11 cellular contexts compared by ENCODE assay signal in genomic region chr12:116136340-116136739, GRCh38.
DNase-seq lines count a peak whose midpoint lies in the region; ATAC-seq, FAIRE-seq and TF ChIP-seq lines count a peak whose summit lies in the region.
"Had no signal": no experiment of that assay in that cellular context is flagged by ENCODE, and none has a peak within 500 bp of the region (broad histone marks: within the 10 kb centered on the region; RNA-seq: fewer than 3 reads in every experiment).

No MANE protein-coding gene starts in this region.

- CTCF ChIA-PET in CD4-positive, alpha-beta memory T cell (lab: Charles Lee; ENCODE audit: partially characterized antibody), result interaction anchor here (1.8 kb wide), 1 partner anchor 573 kb away, joined by 4 read pairs; no protein-coding TSS in a partner anchor

- no peaks in the 10 kb centered on the region for H3F3A ChIP-seq in Loucy (ENCODE audit: low read depth)

- H3K36me3 Mint-ChIP-seq in CD4-positive, alpha-beta memory T cell, result peaks cover 0 to 2% of the 10 kb centered on the region in 2 donors
- peaks cover 2% of the 10 kb centered on the region for H3K36me3 Mint-ChIP-seq in activated naive CD8-positive, alpha-beta T cell
- H3K36me3 Mint-ChIP-seq in memory B cell, result no peaks in the 10 kb centered on the region

- no peak for DNase-seq in CD4-positive, alpha-beta memory T cell
- no peak for DNase-seq in memory B cell (ENCODE audit: low spot score in 2 of 2)
- DNase-seq in NCI-H2196 (lab: John Stamatoyannopoulos, UW; ENCODE audit: unreplicated experiment), result no peak
- no peak for DNase-seq in kidney
- no peak for DNase-seq in HuH-7 (ENCODE audit: low spot score)
- no peak for DNase-seq in effector CD8-positive, alpha-beta T cell (lab: John Stamatoyannopoulos, UW)
- DNase-seq: effector memory CD4-positive, alpha-beta T cell; upper lobe of right lung had no signal

- peaks cover 90% of the 10 kb centered on the region for H3K79me2 ChIP-seq in Loucy (ENCODE audit: insufficient read depth, low read length)

- peak overlapping the region in 2 of 8 donors; percentile 15 to 36 for H3K4me3 Mint-ChIP-seq in CD4-positive, alpha-beta memory T cell
- H3K4me3 Mint-ChIP-seq in activated naive CD8-positive, alpha-beta T cell, result peak overlapping the region; percentile 67
- H3K4me3 Mint-ChIP-seq in memory B cell, result no peak overlapping the region

- no peaks in the 10 kb centered on the region for H3K9me2 ChIP-seq in Loucy (replicated peaks; ENCODE audit: low read depth, low read length)

- H3K9me3 ChIP-seq in CD4-positive, alpha-beta memory T cell (ENCODE audit: control insufficient read depth in 1 of 2, low read length in 2 of 2), result no peaks in the 10 kb centered on the region
- H3K9me3 ChIP-seq in Loucy (ENCODE audit: insufficient read depth, low read depth, low read length) (no peaks in the 10 kb centered on the region), kidney (ENCODE audit: control insufficient read depth in 1 of 2, low read length in 2 of 2) (no peaks in the 10 kb centered on the region)
- H3K9me3 ChIP-seq: upper lobe of right lung had no signal

- peaks cover 14% of the 10 kb centered on the region for H4K20me1 ChIP-seq in Loucy (ENCODE audit: insufficient read depth, low read length, poor library complexity, severe bottlenecking)

- peak overlapping the region in 4 of 7 donors; percentile 5 to 57 (median 22) for H3K27ac Mint-ChIP-seq in CD4-positive, alpha-beta memory T cell
- H3K27ac Mint-ChIP-seq in activated naive CD8-positive, alpha-beta T cell, result peak overlapping the region; percentile 86
- H3K27ac Mint-ChIP-seq in memory B cell, result peak overlapping the region; percentile 69

- H3K9me3 Mint-ChIP-seq in CD4-positive, alpha-beta memory T cell, result no peaks in the 10 kb centered on the region
- H3K9me3 Mint-ChIP-seq in activated naive CD8-positive, alpha-beta T cell (ENCODE audit: low read depth), result no peaks in the 10 kb centered on the region
- H3K9me3 Mint-ChIP-seq in memory B cell, result no peaks in the 10 kb centered on the region

- no peak overlapping the region for H3K4me3 ChIP-seq in CD4-positive, alpha-beta memory T cell (ENCODE audit: low read length in 2 of 2)
- H3K4me3 ChIP-seq in Loucy (ENCODE audit: low read length, poor library complexity, severe bottlenecking), result peak overlapping the region; percentile 10
- no peak overlapping the region for H3K4me3 ChIP-seq in kidney (ENCODE audit: low read length in 2 of 2)
- H3K4me3 ChIP-seq: SK-N-MC, upper lobe of right lung had no signal

- H3K4me2 ChIP-seq in Loucy (ENCODE audit: low read depth, low read length, poor library complexity, severe bottlenecking), result peak overlapping the region; percentile 56

- H3K27ac ChIP-seq in CD4-positive, alpha-beta memory T cell (ENCODE audit: low read depth, low read length), result no peak overlapping the region
- H3K27ac ChIP-seq in kidney (ENCODE audit: low read depth in 2 of 2, low read length in 2 of 2), result no peak overlapping the region
- H3K27ac ChIP-seq: SK-N-MC, upper lobe of right lung had no signal

- no peaks in the 10 kb centered on the region for H3K27me3 ChIP-seq in CD4-positive, alpha-beta memory T cell (ENCODE audit: insufficient read depth, low read length)
- H3K27me3 ChIP-seq in Loucy (ENCODE audit: insufficient read depth, low read length, poor library complexity, severe bottlenecking), result no peaks in the 10 kb centered on the region
- H3K27me3 ChIP-seq: upper lobe of right lung had no signal

- H3K4me1 Mint-ChIP-seq in CD4-positive, alpha-beta memory T cell, result peaks cover 43 to 72% (median 60%) of the 10 kb centered on the region in 4 donors
- peaks cover 75% of the 10 kb centered on the region for H3K4me1 Mint-ChIP-seq in activated naive CD8-positive, alpha-beta T cell (ENCODE audit: low read depth)
- peaks cover 42% of the 10 kb centered on the region for H3K4me1 Mint-ChIP-seq in memory B cell

- H2AFZ ChIP-seq in Loucy (ENCODE audit: low read length), result no peak overlapping the region

- FAIRE-seq in kidney (lab: Jason Lieb, UNC), result no peak

- peaks cover 45% of the 10 kb centered on the region for H3K4me1 ChIP-seq in CD4-positive, alpha-beta memory T cell (ENCODE audit: insufficient read depth, low read length)
- H3K4me1 ChIP-seq in Loucy (ENCODE audit: insufficient read depth, low read length, poor library complexity, severe bottlenecking) (peaks cover 43% of the 10 kb centered on the region), kidney (ENCODE audit: control insufficient read depth in 1 of 2, insufficient read depth in 1 of 2, low read depth in 1 of 2, low read length in 2 of 2) (peaks cover 6 to 9% of the 10 kb centered on the region in 2 donors)

- intact Hi-C loops in CD4-positive, alpha-beta memory T cell (cut with micrococcal nuclease), result no loop called here
- intact Hi-C loops in kidney (cut with DNase I), result no loop called here

- POLR2A ChIA-PET in CD4-positive, alpha-beta memory T cell (lab: Charles Lee; ENCODE audit: partially characterized antibody), result no interaction called here

- TF ChIP-seq CTCF in Loucy (conservative IDR thresholded peaks at IDR 0.05; ENCODE audit: low read length) (no peak), kidney (IDR thresholded peaks at IDR 0.05; ENCODE audit: borderline replicate concordance, extremely low read depth, insufficient read depth) (no peak)

- no peak for ATAC-seq in memory B cell (ENCODE audit: low read depth)
- ATAC-seq: upper lobe of right lung had no signal

- no peaks in the 10 kb centered on the region for H3K36me3 ChIP-seq in CD4-positive, alpha-beta memory T cell (ENCODE audit: insufficient read depth, low read length)
- H3K36me3 ChIP-seq in Loucy (ENCODE audit: insufficient read depth, low read length) (no peaks in the 10 kb centered on the region), kidney (ENCODE audit: control insufficient read depth in 1 of 2, insufficient read depth in 2 of 2, low read length in 2 of 2) (no peaks in the 10 kb centered on the region)
- H3K36me3 ChIP-seq: upper lobe of right lung had no signal

- H3K9ac ChIP-seq in Loucy (ENCODE audit: low read depth, low read length, poor library complexity, severe bottlenecking), result no peak overlapping the region
- H3K9ac ChIP-seq in kidney (ENCODE audit: low read length in 2 of 2), result no peak overlapping the region

- no peaks in the 10 kb centered on the region for H3K27me3 Mint-ChIP-seq in CD4-positive, alpha-beta memory T cell
- H3K27me3 Mint-ChIP-seq in activated naive CD8-positive, alpha-beta T cell, result no peaks in the 10 kb centered on the region
- H3K27me3 Mint-ChIP-seq in memory B cell, result no peaks in the 10 kb centered on the region

Comparison
In these comparisons a context has a peak if more than half of its experiments do, and no peak if none do; other contexts are left out.
1. H3K27ac Mint-ChIP-seq: peak in every context shown above with its lines; median percentile 86 in activated naive CD8-positive, alpha-beta T cell; 69 in memory B cell; 22 in CD4-positive, alpha-beta memory T cell.